Comparison of ENCODE assay signal across 15 cellular contexts in the genomic region with DNA sequence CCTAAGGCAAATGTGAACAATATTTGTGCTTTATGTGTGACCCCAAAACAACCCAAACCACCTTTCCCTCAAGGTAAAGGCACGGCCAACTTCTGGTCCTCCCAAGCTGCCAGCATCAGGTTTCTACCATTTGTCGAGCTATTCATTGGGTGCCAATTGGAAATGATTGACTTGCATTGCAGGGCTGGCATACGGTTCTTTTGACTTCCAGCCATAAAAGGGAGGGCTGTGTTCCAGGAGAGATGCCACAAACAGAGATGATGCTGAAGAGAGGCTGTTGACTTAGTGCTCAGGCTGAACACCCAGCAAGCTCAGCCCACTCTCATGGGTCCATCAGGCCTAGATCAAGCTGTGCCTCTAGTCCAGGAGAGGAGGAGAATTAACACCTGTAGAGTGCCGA.
"Had no signal": no experiment of that assay in that cellular context is flagged by ENCODE, and none has a peak within 500 bp of the region (broad histone marks: within the 10 kb centered on the region; RNA-seq: fewer than 3 reads in every experiment).

No MANE protein-coding gene starts in this region.

- H3K27ac ChIP-seq: adrenal gland, PC-9 had no signal

- H3K4me2 ChIP-seq: PC-9 had no signal

- H3K27me3 ChIP-seq: adrenal gland had no signal

- DNase-seq: activated CD4-positive, alpha-beta T cell treated with anti-CD3 and anti-CD28 coated beads for 48 hours; activated CD4-positive, alpha-beta T cell treated with anti-CD3 and anti-CD28 coated beads, Interleukin-2, amount 50 U/mL, for 4 hours; activated CD8-positive, alpha-beta memory T cell treated with anti-CD3 and anti-CD28 coated beads, Interleukin-2, amount 50 U/mL, for 48 hours; activated CD8-positive, alpha-beta T cell treated with anti-CD3 and anti-CD28 coated beads, Interleukin-2, amount 10 ng/mL, durations not matched to agents 7 days and 5 days; activated naive CD4-positive, alpha-beta T cell treated with anti-CD3 and anti-CD28 coated beads, Interleukin-2, amount 50 U/mL, for 16 hours; activated naive CD8-positive, alpha-beta T cell treated with anti-CD3 and anti-CD28 coated beads, Interleukin-2, amount 10 ng/mL, durations not matched to agents 7 days and 5 days; activated T-cell treated with anti-CD3 and anti-CD28 coated beads, Interleukin-2, amount 50 U/mL, for 1 hour; adrenal gland; Kasumi-1; NCI-H146; NCI-H2081; NCI-H510A treated with DMSO at 0.1 percent for 48 hours; NCI-H69; PC-9; SHP77 treated with DMSO at 0.1 percent for 48 hours had no signal

- H3K9me3 ChIP-seq: adrenal gland had no signal

- H3K4me1 ChIP-seq: adrenal gland had no signal

- H3K4me3 ChIP-seq: adrenal gland, PC-9 had no signal

- H3K36me3 ChIP-seq: adrenal gland had no signal

- H2AFZ ChIP-seq: PC-9 had no signal
